ENCODE assay signal across 8 cellular contexts in the genomic region with DNA sequence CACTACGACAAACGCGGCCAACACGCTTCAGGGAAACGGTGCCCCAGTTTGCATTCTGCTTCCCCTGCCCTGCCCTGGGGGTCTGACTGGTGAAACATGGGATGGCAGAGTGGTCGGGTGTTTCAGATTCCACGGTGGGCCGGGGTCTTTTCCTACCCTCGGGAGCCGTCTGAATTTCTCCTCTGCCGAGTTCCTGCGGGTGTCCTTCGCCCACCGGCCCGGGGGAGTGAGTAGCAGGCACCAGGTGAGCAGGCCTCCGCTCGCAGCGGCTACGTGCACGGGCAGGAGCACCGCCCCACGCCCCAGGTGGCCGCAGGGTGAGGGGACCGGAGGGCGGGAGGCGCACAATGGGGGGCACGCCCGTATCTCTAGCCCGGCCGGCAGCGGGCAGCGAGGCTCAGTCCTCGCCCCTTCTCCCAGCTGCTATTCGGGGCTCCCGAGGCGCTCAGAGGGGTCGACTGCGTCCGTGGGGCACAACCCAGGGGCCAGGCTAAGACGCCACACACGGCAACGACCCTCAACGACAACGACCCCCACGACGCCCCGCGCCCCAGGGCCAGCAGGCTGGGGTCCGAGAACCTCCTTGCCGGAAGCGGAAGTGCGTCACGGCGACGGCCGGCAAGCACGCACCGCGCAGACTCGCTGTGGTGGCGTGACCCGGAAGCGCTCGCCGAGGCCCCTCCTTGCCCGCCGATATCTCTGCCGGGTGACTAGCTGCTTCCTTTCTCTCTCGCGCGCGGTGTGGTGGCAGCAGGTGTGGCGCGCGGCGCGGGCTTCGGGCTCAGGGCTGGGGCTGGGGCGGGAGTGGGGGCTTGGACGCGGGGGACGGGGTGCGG. TPM values are rescaled to one million over a fixed set of nuclear protein-coding genes. Genes with fewer than 3 reads are reported as not detected.
DNase-seq lines count a peak whose midpoint lies in the region; ATAC-seq, FAIRE-seq and TF ChIP-seq lines count a peak whose summit lies in the region.

A gene (plus strand): TSS at position 721 of the 836 bp plus-strand sequence. CDS start 236 bp downstream, outside the sequence.

- no peak for TF ChIP-seq CTCF in endothelial cell (IDR thresholded peaks at IDR 0.05; ENCODE audit: unreplicated experiment)

- H3K9ac ChIP-seq in NT2/D1 (ENCODE audit: insufficient read length, low read depth): peak within 1 kb of the TSS; percentile 100

- H3K36me3 Mint-ChIP-seq in endothelial cell (ENCODE audit: low read depth, unreplicated experiment): peaks cover 25% of the 10 kb centered on the region

- peak; percentile 75 for ATAC-seq in GM21381 (IDR thresholded peaks at IDR 0.05; ENCODE audit: unreplicated experiment)

- no peaks in the 10 kb centered on the region for H3K9me3 Mint-ChIP-seq in endothelial cell (ENCODE audit: unreplicated experiment)

- H3K27me3 Mint-ChIP-seq in endothelial cell (ENCODE audit: unreplicated experiment): peaks cover 9% of the 10 kb centered on the region

- peaks cover 9% of the 10 kb centered on the region for H3K4me1 ChIP-seq in NT2/D1 (ENCODE audit: insufficient read depth, insufficient read length)

- peak within 1 kb of the TSS; percentile 82 for H3K27ac Mint-ChIP-seq in endothelial cell (ENCODE audit: unreplicated experiment)

- DNase-seq in COR-L47 (lab: John Stamatoyannopoulos, UW): peak; percentile 82
- DNase-seq in HTR-8/SVneo (ENCODE audit: insufficient read length, low spot score): peak; percentile 99
- peak; percentile 90 for DNase-seq in NT2/D1 (ENCODE audit: low read depth, low spot score)
- DNase-seq in activated CD8-positive, alpha-beta memory T cell treated with anti-CD3 and anti-CD28 coated beads, Interleukin-2, amount 50 U/mL, for 24 hours (ENCODE audit: extremely low read depth): peak; percentile 78
- peak; percentile 91 for DNase-seq in endothelial cell (ENCODE audit: low spot score)
- DNase-seq in middle frontal gyrus (ENCODE audit: extremely low spot score, low spot score): peak; percentile 80
- DNase-seq in stimulated activated CD8-positive, alpha-beta memory T cell treated with anti-CD3 and anti-CD28 coated beads, Interleukin-2, amount 100 ng/mL, for 1 hour (ENCODE audit: low read depth in 2 of 2): peak; percentile 81 to 86

- peaks cover 24% of the 10 kb centered on the region for H3K4me1 Mint-ChIP-seq in endothelial cell (ENCODE audit: unreplicated experiment)

- peaks cover 71% of the 10 kb centered on the region for H3K36me3 ChIP-seq in NT2/D1 (ENCODE audit: insufficient read depth, insufficient read length, low read length)

- H3K4me3 Mint-ChIP-seq in endothelial cell (ENCODE audit: unreplicated experiment): peak within 1 kb of the TSS; percentile 98

- peak within 1 kb of the TSS; percentile 99 for H3K4me3 ChIP-seq in NT2/D1 (ENCODE audit: insufficient read length, low read depth)

- no peaks in the 10 kb centered on the region for H3K27me3 ChIP-seq in NT2/D1 (ENCODE audit: insufficient read depth, insufficient read length)

- H3K9me3 ChIP-seq in NT2/D1 (ENCODE audit: insufficient read depth, low read length): no peaks in the 10 kb centered on the region

- FAIRE-seq in HTR-8/SVneo (lab: Jason Lieb, UNC): peak; percentile 99

RNA-seq across cellular contexts. Expression of the gene that starts here (rescaled TPM):
- total RNA-seq in endothelial cell (ENCODE audit: unreplicated experiment): 1,710 TPM

Comparison
In these comparisons a context has a peak if more than half of its experiments do, and no peak if none do; other contexts are left out.
1. Peak in every context shown above with its lines: DNase-seq, ATAC-seq and H3K4me3 ChIP-seq.